15 cellular contexts compared by ENCODE assay signal in genomic region chr6:134724653-134725340, GRCh38.
DNase-seq lines count a peak whose midpoint lies in the region; ATAC-seq and TF ChIP-seq lines count a peak whose summit lies in the region.
"Had no signal": no experiment of that assay in that cellular context is flagged by ENCODE, and none has a peak within 500 bp of the region (broad histone marks: within the 10 kb centered on the region; RNA-seq: fewer than 3 reads in every experiment).

No MANE protein-coding gene starts in this region.

- H3K27ac ChIP-seq in tibial nerve, result no peak overlapping the region

- H3K36me3 ChIP-seq in tibial nerve, result no peaks in the 10 kb centered on the region

- TF ChIP-seq CTCF in tibial nerve (IDR thresholded peaks at IDR 0.05), result no peak

- TF ChIP-seq EP300 in tibial nerve (IDR thresholded peaks at IDR 0.05), result no peak

- no peak for TF ChIP-seq POLR2A in tibial nerve (IDR thresholded peaks at IDR 0.05)

- no peaks in the 10 kb centered on the region for H3K9me3 ChIP-seq in tibial nerve

- peaks cover 0 to 50% (median 13%) of the 10 kb centered on the region in 4 donors for H3K4me1 ChIP-seq in tibial nerve

- ATAC-seq in HG02588 (IDR thresholded peaks at IDR 0.05; ENCODE audit: unreplicated experiment), result no peak
- ATAC-seq: CD8-positive, alpha-beta T cell; sciatic nerve; stimulated activated naive B cell treated with anti-CD40 and anti-IgM and Interleukin-4, amounts not matched to agents 10 μg/mL and 1 μg/mL and 100 μg/mL, for 72 hours; T-helper 17 cell had no signal

- no peak overlapping the region for H3K4me3 ChIP-seq in tibial nerve

- DNase-seq in H4 (ENCODE audit: low spot score), result peak; percentile 73
- peak; percentile 7 for DNase-seq in NCI-H69 (lab: John Stamatoyannopoulos, UW)
- DNase-seq in dermis blood vessel endothelial cell, result peak; percentile 62
- peak; percentile 32 for DNase-seq in mucosa of gallbladder (ENCODE audit: low spot score)
- DNase-seq in tibial nerve (ENCODE audit: low spot score in 2 of 2), result no peak
- DNase-seq in NCI-H1930 (lab: John Stamatoyannopoulos, UW), result no peak
- DNase-seq: activated CD4-positive, alpha-beta T cell treated with anti-CD3 and anti-CD28 coated beads for 48 hours; activated T-cell treated with anti-CD3 and anti-CD28 coated beads, Interleukin-2, amount 50 U/mL, for 48 hours; CD8-positive, alpha-beta T cell; naive B cell; NCI-H2227 treated with DMSO at 0.1 percent for 48 hours; stimulated activated naive B cell treated with anti-CD40 and anti-IgM and Interleukin-4, amounts not matched to agents 10 μg/mL and 1 μg/mL and 100 μg/mL, for 72 hours; T-helper 17 cell had no signal

- H3K27me3 ChIP-seq in tibial nerve, result no peaks in the 10 kb centered on the region

- 48 to 57% methylated on average over 10 of the region's 10 CpGs for WGBS in tibial nerve, 2 donors

Comparison
In these comparisons a context has a peak if more than half of its experiments do, and no peak if none do; other contexts are left out.
1. DNase-seq: peak in H4 (single experiment), NCI-H69 (single experiment), dermis blood vessel endothelial cell (single experiment) and mucosa of gallbladder (single experiment); none in tibial nerve (0 of 2) and NCI-H1930 (0 of 2).